13 cellular contexts compared by ENCODE assay signal in genomic region chr14:76050250-76050649, GRCh38.
"Had no signal": no experiment of that assay in that cellular context is flagged by ENCODE, and none has a peak within 500 bp of the region (broad histone marks: within the 10 kb centered on the region; RNA-seq: fewer than 3 reads in every experiment).

No MANE protein-coding gene starts in this region.

- DNase-seq: spleen, upper lobe of right lung had no signal

- H3K27me3 ChIP-seq: neutrophil, pancreas, right atrium auricular region, spleen, suprapubic skin, testis, tibial artery, transverse colon, upper lobe of right lung, uterus had no signal

- H3K27ac ChIP-seq: neutrophil, pancreas, prostate gland, right atrium auricular region, skin epidermis, spleen, suprapubic skin, testis, tibial artery, transverse colon, upper lobe of right lung, uterus had no signal

- H3K9me3 ChIP-seq: neutrophil, pancreas, prostate gland, right atrium auricular region, spleen, suprapubic skin, testis, tibial artery, transverse colon, upper lobe of right lung, uterus had no signal

- H3K4me3 ChIP-seq: pancreas, prostate gland, right atrium auricular region, skin epidermis, smooth muscle cell, suprapubic skin, testis, tibial artery, transverse colon, upper lobe of right lung, uterus had no signal

- H3K36me3 ChIP-seq: neutrophil, pancreas, prostate gland, right atrium auricular region, spleen, suprapubic skin, transverse colon, upper lobe of right lung, uterus had no signal

- H3K4me1 ChIP-seq: pancreas, prostate gland, tibial artery, transverse colon, upper lobe of right lung, uterus had no signal
